8 cellular contexts compared by ENCODE assay signal in the genomic region with DNA sequence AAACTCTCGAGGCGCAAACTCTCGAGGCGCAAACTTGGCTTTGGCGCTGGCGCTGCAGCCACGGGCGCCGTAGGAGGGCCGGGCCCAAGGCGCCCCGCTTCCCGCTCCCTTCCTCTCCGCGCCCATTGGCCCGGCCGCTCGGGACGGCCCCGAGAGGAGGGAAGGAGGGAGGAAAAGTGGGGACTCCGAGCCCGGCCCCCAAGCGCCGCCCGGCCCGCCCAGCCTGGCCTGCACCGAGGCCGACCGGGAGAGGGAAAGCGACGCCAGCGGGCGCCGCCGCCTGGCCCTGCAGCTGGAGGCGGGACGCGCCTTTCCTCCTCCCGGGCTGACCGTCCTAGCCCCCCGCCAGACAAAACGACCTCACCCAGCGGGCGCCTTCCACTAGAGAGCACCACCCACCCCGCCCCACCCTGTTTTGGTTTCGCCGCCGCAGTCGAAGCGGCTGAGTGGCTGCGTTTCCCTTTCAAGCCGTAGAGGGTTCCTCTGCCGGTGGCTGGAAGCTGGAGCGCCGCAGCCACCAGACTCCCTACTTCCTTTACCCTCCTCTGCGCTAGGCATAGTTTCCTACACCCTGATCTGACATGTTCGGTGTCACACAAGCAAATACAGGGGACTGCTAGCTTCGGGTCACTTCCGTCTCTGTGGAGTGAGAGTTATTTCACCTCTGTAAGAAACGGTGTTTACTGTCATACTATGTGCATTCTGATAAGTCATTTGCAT. TPM values are rescaled to one million over a fixed set of nuclear protein-coding genes. Genes with fewer than 3 reads are reported as not detected.
DNase-seq lines count a peak whose midpoint lies in the region; ATAC-seq and TF ChIP-seq lines count a peak whose summit lies in the region.

A gene with protein sequence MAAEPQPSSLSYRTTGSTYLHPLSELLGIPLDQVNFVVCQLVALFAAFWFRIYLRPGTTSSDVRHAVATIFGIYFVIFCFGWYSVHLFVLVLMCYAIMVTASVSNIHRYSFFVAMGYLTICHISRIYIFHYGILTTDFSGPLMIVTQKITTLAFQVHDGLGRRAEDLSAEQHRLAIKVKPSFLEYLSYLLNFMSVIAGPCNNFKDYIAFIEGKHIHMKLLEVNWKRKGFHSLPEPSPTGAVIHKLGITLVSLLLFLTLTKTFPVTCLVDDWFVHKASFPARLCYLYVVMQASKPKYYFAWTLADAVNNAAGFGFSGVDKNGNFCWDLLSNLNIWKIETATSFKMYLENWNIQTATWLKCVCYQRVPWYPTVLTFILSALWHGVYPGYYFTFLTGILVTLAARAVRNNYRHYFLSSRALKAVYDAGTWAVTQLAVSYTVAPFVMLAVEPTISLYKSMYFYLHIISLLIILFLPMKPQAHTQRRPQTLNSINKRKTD (minus strand): TSS at position 78 of the 720 bp plus-strand sequence. CDS start 235 bp downstream, outside the sequence.

- H3K36me3 Mint-ChIP-seq in T-helper 1 cell treated with Interleukin-12 subunit alpha and Interleukin-12 subunit beta and Interleukin-4 antibody, amounts not matched to agents 30 μg/mL and 1 μg/mL, for 36 hours (ENCODE audit: low read depth), result no peaks in the 10 kb centered on the region

- peak within 1 kb of the TSS; percentile 96 for H3K4me3 Mint-ChIP-seq in T-helper 1 cell treated with Interleukin-12 subunit alpha and Interleukin-12 subunit beta and Interleukin-4 antibody, amounts not matched to agents 30 μg/mL and 1 μg/mL, for 36 hours

- peak; percentile 86 for DNase-seq in GM13977 (ENCODE audit: low spot score)
- DNase-seq in NCI-H146 (lab: John Stamatoyannopoulos, UW), result peak; percentile 91
- peak; percentile 66 for DNase-seq in astrocyte of the cerebellum (ENCODE audit: low read depth)
- peak in 49 of 51 donors; percentile 21 to 84 (median 63) for DNase-seq in hypothalamus (lab: John Stamatoyannopoulos, UW)
- DNase-seq in sciatic nerve (ENCODE audit: low spot score), result peak; percentile 95
- DNase-seq in cerebellar nuclear complex (lab: John Stamatoyannopoulos, UW), result no peak

- ATAC-seq in HG02798 (IDR thresholded peaks at IDR 0.05; ENCODE audit: poor library complexity, unreplicated experiment) (peak; percentile 90), sciatic nerve (peak; percentile 98)

- TF ChIP-seq CTCF in GM13977 (IDR thresholded peaks at IDR 0.05; ENCODE audit: extremely low read depth, insufficient read depth, missing control alignments) (no peak), astrocyte of the cerebellum (IDR thresholded peaks at IDR 0.05; ENCODE audit: low read depth, low read length, missing control alignments) (no peak)

- in situ Hi-C loops in GM13977 (cut with MboI; ENCODE audit: low pct_unique_long_range_greater_than_20kb, low sequenced_read_pairs, unreplicated experiment) (no loop called here), astrocyte of the cerebellum (cut with HindIII; ENCODE audit: low sequenced_read_pairs) (no loop called here)

- intact Hi-C loops in sciatic nerve (cut with DNase I), result no loop called here

- H3K27me3 Mint-ChIP-seq in T-helper 1 cell treated with Interleukin-12 subunit alpha and Interleukin-12 subunit beta and Interleukin-4 antibody, amounts not matched to agents 30 μg/mL and 1 μg/mL, for 36 hours (ENCODE audit: low read depth), result peaks cover 5% of the 10 kb centered on the region

- H3K4me1 Mint-ChIP-seq in T-helper 1 cell treated with Interleukin-12 subunit alpha and Interleukin-12 subunit beta and Interleukin-4 antibody, amounts not matched to agents 30 μg/mL and 1 μg/mL, for 36 hours (ENCODE audit: low read depth), result peaks cover 38% of the 10 kb centered on the region

- no peaks in the 10 kb centered on the region for H3K9me3 Mint-ChIP-seq in T-helper 1 cell treated with Interleukin-12 subunit alpha and Interleukin-12 subunit beta and Interleukin-4 antibody, amounts not matched to agents 30 μg/mL and 1 μg/mL, for 36 hours

- H3K27ac Mint-ChIP-seq in T-helper 1 cell treated with Interleukin-12 subunit alpha and Interleukin-12 subunit beta and Interleukin-4 antibody, amounts not matched to agents 30 μg/mL and 1 μg/mL, for 36 hours, result peak within 1 kb of the TSS; percentile 94

- peak within 1 kb of the TSS; percentile 82 for H3K4me3 ChIP-seq in astrocyte of the cerebellum (ENCODE audit: low read depth, low read length)

RNA-seq across cellular contexts. Expression of the gene that starts here (rescaled TPM):
- 37.9 TPM for total RNA-seq in sciatic nerve

Comparison
In these comparisons a context has a peak if more than half of its experiments do, and no peak if none do; other contexts are left out.
1. DNase-seq: peak in GM13977 (single experiment), NCI-H146 (single experiment), astrocyte of the cerebellum (single experiment), hypothalamus (49 of 51) and sciatic nerve (single experiment); none in cerebellar nuclear complex (0 of 2).